Comparison of ENCODE assay signal across 19 cellular contexts in the genomic region with DNA sequence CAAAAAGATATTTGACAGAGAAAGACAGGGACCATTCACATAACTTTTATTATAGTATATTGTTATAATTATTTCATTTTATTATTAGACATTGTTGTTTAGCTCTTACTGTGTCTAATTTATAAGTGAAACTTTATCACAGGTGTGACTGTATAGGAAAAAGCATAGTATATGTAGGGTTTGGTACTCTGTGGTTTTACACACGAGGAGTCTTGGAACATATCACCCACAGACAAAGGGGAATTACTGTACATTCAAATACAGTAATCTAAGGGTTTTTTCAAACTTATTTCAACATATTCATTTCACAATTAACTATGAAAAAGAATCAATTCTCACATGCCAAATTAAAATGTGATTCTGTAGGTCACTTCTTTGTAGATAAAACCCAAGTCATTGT.
DNase-seq lines count a peak whose midpoint lies in the region; ATAC-seq lines count a peak whose summit lies in the region.
"Had no signal": no experiment of that assay in that cellular context is flagged by ENCODE, and none has a peak within 500 bp of the region (broad histone marks: within the 10 kb centered on the region; RNA-seq: fewer than 3 reads in every experiment).

No MANE protein-coding gene starts in this region.

- H3K36me3 Mint-ChIP-seq in activated T-cell treated with anti-CD3 and anti-CD28 coated beads, Interleukin-2, amount 50 U/mL, for 24 hours (ENCODE audit: low read depth), result peaks cover 89% of the 10 kb centered on the region
- H3K36me3 Mint-ChIP-seq in stimulated activated naive B cell treated with anti-CD40 and anti-IgM and Interleukin-4, amounts not matched to agents 10 μg/mL and 1 μg/mL and 100 μg/mL, for 72 hours, result peaks cover 35 to 45% of the 10 kb centered on the region in 2 donors

- H3K27me3 Mint-ChIP-seq in activated T-cell treated with anti-CD3 and anti-CD28 coated beads, Interleukin-2, amount 50 U/mL, for 24 hours, result no peaks in the 10 kb centered on the region
- H3K27me3 Mint-ChIP-seq in stimulated activated naive B cell treated with anti-CD40 and anti-IgM and Interleukin-4, amounts not matched to agents 10 μg/mL and 1 μg/mL and 100 μg/mL, for 72 hours, result no peaks in the 10 kb centered on the region

- peak; percentile 83 for ATAC-seq in HG02610 (IDR thresholded peaks at IDR 0.05; ENCODE audit: unreplicated experiment)
- ATAC-seq in HG03432 (IDR thresholded peaks at IDR 0.05; ENCODE audit: unreplicated experiment), result peak; percentile 65
- peak; percentile 95 to 96 for ATAC-seq in stimulated activated naive B cell treated with anti-CD40 and anti-IgM and Interleukin-4, amounts not matched to agents 10 μg/mL and 1 μg/mL and 100 μg/mL, for 72 hours (replicated peaks)
- no peak for ATAC-seq in GM19328 (IDR thresholded peaks at IDR 0.05; ENCODE audit: unreplicated experiment)
- ATAC-seq: A549, K562, left ventricle myocardium superior, Right ventricle myocardium inferior had no signal

- H3K4me1 Mint-ChIP-seq in activated T-cell treated with anti-CD3 and anti-CD28 coated beads, Interleukin-2, amount 50 U/mL, for 24 hours (ENCODE audit: low read depth), result peaks cover 41% of the 10 kb centered on the region
- peaks cover 20 to 41% of the 10 kb centered on the region in 2 donors for H3K4me1 Mint-ChIP-seq in stimulated activated naive B cell treated with anti-CD40 and anti-IgM and Interleukin-4, amounts not matched to agents 10 μg/mL and 1 μg/mL and 100 μg/mL, for 72 hours

- H3K9me3 Mint-ChIP-seq in activated T-cell treated with anti-CD3 and anti-CD28 coated beads, Interleukin-2, amount 50 U/mL, for 24 hours, result no peaks in the 10 kb centered on the region
- H3K9me3 Mint-ChIP-seq in stimulated activated naive B cell treated with anti-CD40 and anti-IgM and Interleukin-4, amounts not matched to agents 10 μg/mL and 1 μg/mL and 100 μg/mL, for 72 hours, result no peaks in the 10 kb centered on the region

- no peak for DNase-seq in activated T-cell treated with anti-CD3 and anti-CD28 coated beads, Interleukin-2, amount 50 U/mL, for 24 hours
- DNase-seq in activated T-cell treated with anti-CD3 and anti-CD28 coated beads for 4 hours (no peak), NCI-H2171 treated with DMSO at 0.1 percent for 48 hours (lab: John Stamatoyannopoulos, UW) (no peak)
- DNase-seq in stimulated activated naive B cell treated with anti-CD40 and anti-IgM and Interleukin-4, amounts not matched to agents 10 μg/mL and 1 μg/mL and 100 μg/mL, for 72 hours, result no peak
- no peak for DNase-seq in activated CD8-positive, alpha-beta memory T cell treated with anti-CD3 and anti-CD28 coated beads for 24 hours
- DNase-seq: glutamatergic neuron, HCEC 1CT, left ventricle myocardium superior, NCI-H1048, NCI-H2081 treated with DMSO at 0.1 percent for 48 hours, NCI-H510A treated with DMSO at 0.1 percent for 48 hours, T-helper 1 cell, transverse colon had no signal

- no peak overlapping the region for H3K4me3 Mint-ChIP-seq in activated T-cell treated with anti-CD3 and anti-CD28 coated beads, Interleukin-2, amount 50 U/mL, for 24 hours
- H3K4me3 Mint-ChIP-seq in stimulated activated naive B cell treated with anti-CD40 and anti-IgM and Interleukin-4, amounts not matched to agents 10 μg/mL and 1 μg/mL and 100 μg/mL, for 72 hours, result no peak overlapping the region

- peak overlapping the region; percentile 11 for H3K27ac Mint-ChIP-seq in activated T-cell treated with anti-CD3 and anti-CD28 coated beads, Interleukin-2, amount 50 U/mL, for 24 hours
- no peak overlapping the region for H3K27ac Mint-ChIP-seq in stimulated activated naive B cell treated with anti-CD40 and anti-IgM and Interleukin-4, amounts not matched to agents 10 μg/mL and 1 μg/mL and 100 μg/mL, for 72 hours
